ENCODE assay signal across 9 cellular contexts in the genomic region with DNA sequence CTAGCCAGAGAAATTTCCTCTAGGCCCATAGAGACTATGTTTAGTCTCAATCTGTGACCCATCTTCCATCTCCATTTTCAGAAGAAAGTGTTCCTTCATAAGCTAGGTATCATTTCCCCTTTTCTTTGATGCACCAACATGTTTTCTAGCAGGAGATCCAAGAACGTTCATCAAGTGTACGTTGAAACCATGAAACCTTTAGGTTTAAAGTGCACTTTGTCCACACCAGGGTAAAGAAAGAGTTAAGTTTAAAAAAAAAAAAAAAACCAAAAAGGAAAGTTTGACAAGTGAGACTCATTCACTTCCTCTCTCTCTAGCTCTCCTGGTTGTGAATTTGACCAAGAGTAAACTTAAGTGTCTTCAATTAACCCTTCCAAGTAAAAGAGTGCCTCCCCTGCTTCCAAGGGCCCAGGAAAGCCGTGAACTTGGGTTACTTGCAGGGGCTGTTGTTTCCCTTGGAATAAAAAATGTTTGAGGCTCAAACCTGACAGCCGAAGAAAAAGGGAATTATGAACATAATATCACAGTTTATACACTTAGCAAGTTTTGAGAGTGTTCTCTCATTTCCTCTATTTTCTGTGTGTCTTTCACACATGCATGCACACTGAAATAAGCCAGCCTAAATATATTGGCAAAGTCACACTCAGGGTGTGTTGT. TPM values are rescaled to one million over a fixed set of nuclear protein-coding genes. Genes with fewer than 3 reads are reported as not detected.
DNase-seq lines count a peak whose midpoint lies in the region; ATAC-seq and TF ChIP-seq lines count a peak whose summit lies in the region.
"Had no signal": no experiment of that assay in that cellular context is flagged by ENCODE, and none has a peak within 500 bp of the region (broad histone marks: within the 10 kb centered on the region; RNA-seq: fewer than 3 reads in every experiment).

No MANE protein-coding gene starts in this region.

- H3K27ac ChIP-seq in OCI-LY3 (ENCODE audit: low read length): peak overlapping the region; percentile 46
- H3K27ac ChIP-seq: psoas muscle had no signal

- H3K4me2 ChIP-seq in OCI-LY3 (ENCODE audit: low read length): peak overlapping the region; percentile 82

- no peaks in the 10 kb centered on the region for H3K27me3 Mint-ChIP-seq in activated CD4-positive, alpha-beta T cell treated with anti-CD3 and anti-CD28 coated beads for 36 hours
- no peaks in the 10 kb centered on the region for H3K27me3 Mint-ChIP-seq in stimulated activated naive B cell treated with anti-CD40 and anti-IgM and Interleukin-4, amounts not matched to agents 10 μg/mL and 1 μg/mL and 100 μg/mL, for 72 hours

- no peaks in the 10 kb centered on the region for H3K36me3 ChIP-seq in OCI-LY3 (replicated peaks; ENCODE audit: low read depth, low read length)

- H3K4me1 ChIP-seq in OCI-LY3 (ENCODE audit: low read length): peaks cover 38% of the 10 kb centered on the region
- H3K4me1 ChIP-seq: psoas muscle had no signal

- ATAC-seq in activated CD4-positive, alpha-beta T cell treated with anti-CD3 and anti-CD28 coated beads for 36 hours: peak; percentile 60
- ATAC-seq in HG02885 (IDR thresholded peaks at IDR 0.05; ENCODE audit: poor library complexity, unreplicated experiment) (peak; percentile 75), HG03521 (IDR thresholded peaks at IDR 0.05; ENCODE audit: unreplicated experiment) (no peak)
- ATAC-seq in stimulated activated naive B cell treated with anti-CD40 and anti-IgM and Interleukin-4, amounts not matched to agents 10 μg/mL and 1 μg/mL and 100 μg/mL, for 72 hours (replicated peaks): peak; percentile 76 to 82
- ATAC-seq: psoas muscle had no signal

- H3K4me3 ChIP-seq in OCI-LY3 (ENCODE audit: low read length): peak overlapping the region; percentile 57
- H3K4me3 ChIP-seq: psoas muscle had no signal

- peaks cover 67% of the 10 kb centered on the region for H3K27me3 ChIP-seq in OCI-LY3 (ENCODE audit: low read depth, low read length)

- no peaks in the 10 kb centered on the region for H3K79me2 ChIP-seq in OCI-LY3 (ENCODE audit: low read length)

- peaks cover 24% of the 10 kb centered on the region for H3K4me1 Mint-ChIP-seq in activated CD4-positive, alpha-beta T cell treated with anti-CD3 and anti-CD28 coated beads for 36 hours
- peaks cover 50 to 80% of the 10 kb centered on the region in 2 donors for H3K4me1 Mint-ChIP-seq in stimulated activated naive B cell treated with anti-CD40 and anti-IgM and Interleukin-4, amounts not matched to agents 10 μg/mL and 1 μg/mL and 100 μg/mL, for 72 hours

- H3K9me3 ChIP-seq in OCI-LY3 (ENCODE audit: insufficient read depth, low read length): no peaks in the 10 kb centered on the region
- H3K9me3 ChIP-seq: psoas muscle had no signal

- no peak overlapping the region for H3K9ac ChIP-seq in OCI-LY3 (ENCODE audit: low read length)

- no peak for DNase-seq in activated CD4-positive, alpha-beta T cell treated with anti-CD3 and anti-CD28 coated beads for 36 hours
- no peak for DNase-seq in activated CD4-positive, alpha-beta T cell treated with anti-CD3 and anti-CD28 coated beads for 4 hours
- no peak for DNase-seq in stimulated activated naive B cell treated with anti-CD40 and anti-IgM and Interleukin-4, amounts not matched to agents 10 μg/mL and 1 μg/mL and 100 μg/mL, for 72 hours
- no peak for DNase-seq in T1000 (lab: John Stamatoyannopoulos, UW)
- DNase-seq in NCI-H1417 (lab: John Stamatoyannopoulos, UW): no peak
- DNase-seq: psoas muscle had no signal

- no peak overlapping the region for H3K4me3 Mint-ChIP-seq in activated CD4-positive, alpha-beta T cell treated with anti-CD3 and anti-CD28 coated beads for 36 hours
- H3K4me3 Mint-ChIP-seq in stimulated activated naive B cell treated with anti-CD40 and anti-IgM and Interleukin-4, amounts not matched to agents 10 μg/mL and 1 μg/mL and 100 μg/mL, for 72 hours: peak overlapping the region; percentile 65 to 73

- peak overlapping the region; percentile 49 for H3K27ac Mint-ChIP-seq in activated CD4-positive, alpha-beta T cell treated with anti-CD3 and anti-CD28 coated beads for 36 hours
- H3K27ac Mint-ChIP-seq in stimulated activated naive B cell treated with anti-CD40 and anti-IgM and Interleukin-4, amounts not matched to agents 10 μg/mL and 1 μg/mL and 100 μg/mL, for 72 hours: peak overlapping the region; percentile 87

- intact Hi-C loops in activated CD4-positive, alpha-beta T cell treated with anti-CD3 and anti-CD28 coated beads for 36 hours (cut with DNase I, micrococcal nuclease): loop anchor here in 1 of 2 experiments (1.0 kb wide), 1 partner anchor 49 kb away; no protein-coding TSS in a partner anchor

- CTCF ChIA-PET in activated CD4-positive, alpha-beta T cell treated with anti-CD3 and anti-CD28 coated beads for 36 hours (lab: Charles Lee): interaction anchor here (0.9 to 3.0 kb wide), 6 partner anchors 18 to 424 kb away, joined by 4 to 15 read pairs (median 6); no protein-coding TSS in a partner anchor

- TF ChIP-seq CTCF in OCI-LY3 (IDR thresholded peaks at IDR 0.05; ENCODE audit: low read depth, low read length): no peak

- no peak overlapping the region for H2AFZ ChIP-seq in OCI-LY3 (ENCODE audit: low read depth, low read length)

- H4K20me1 ChIP-seq in OCI-LY3 (ENCODE audit: insufficient read depth, low read length): peaks cover 3% of the 10 kb centered on the region; the same call in 1 of the 2 replicates

- POLR2A ChIA-PET in activated CD4-positive, alpha-beta T cell treated with anti-CD3 and anti-CD28 coated beads for 36 hours (lab: Charles Lee): interaction anchor here (0.7 kb wide), 1 partner anchor 376 kb away, joined by 8 read pairs; no protein-coding TSS in a partner anchor

- H3K9me3 Mint-ChIP-seq in activated CD4-positive, alpha-beta T cell treated with anti-CD3 and anti-CD28 coated beads for 36 hours (ENCODE audit: low read depth): no peaks in the 10 kb centered on the region
- H3K9me3 Mint-ChIP-seq in stimulated activated naive B cell treated with anti-CD40 and anti-IgM and Interleukin-4, amounts not matched to agents 10 μg/mL and 1 μg/mL and 100 μg/mL, for 72 hours: peaks cover 0 to 2% of the 10 kb centered on the region in 2 donors

- no peaks in the 10 kb centered on the region for H3K36me3 Mint-ChIP-seq in activated CD4-positive, alpha-beta T cell treated with anti-CD3 and anti-CD28 coated beads for 36 hours (ENCODE audit: low read depth)
- H3K36me3 Mint-ChIP-seq in stimulated activated naive B cell treated with anti-CD40 and anti-IgM and Interleukin-4, amounts not matched to agents 10 μg/mL and 1 μg/mL and 100 μg/mL, for 72 hours: peaks cover 3 to 4% of the 10 kb centered on the region in 2 donors

RNA-seq across cellular contexts. Expression of a gene that starts 56.7 kb away (rescaled TPM):
- 100 to 1,000 TPM in 1 of 2 experiments, 10 to 100 TPM in 1; 89.6 to 108 TPM for total RNA-seq in activated CD4-positive, alpha-beta T cell treated with anti-CD3 and anti-CD28 coated beads for 36 hours
